Comparison of ENCODE assay signal across 16 cellular contexts in genomic region chr9:3511537-3511936, GRCh38. TPM values are rescaled to one million over a fixed set of nuclear protein-coding genes. Genes with fewer than 3 reads are reported as not detected.
DNase-seq lines count a peak whose midpoint lies in the region; ATAC-seq, FAIRE-seq and TF ChIP-seq lines count a peak whose summit lies in the region.
"Had no signal": no experiment of that assay in that cellular context is flagged by ENCODE, and none has a peak within 500 bp of the region (broad histone marks: within the 10 kb centered on the region; RNA-seq: fewer than 3 reads in every experiment).

No MANE protein-coding gene starts in this region.

- peak overlapping the region; percentile 44 for H3K4me2 ChIP-seq in neural progenitor cell

- no peak overlapping the region for H2AFZ ChIP-seq in neural progenitor cell (replicated peaks)

- no peak overlapping the region for H3K4me3 ChIP-seq in neural progenitor cell

- CTCF ChIA-PET in activated B cell treated with CpG ODN at 0.5 μM for 24 hours (lab: Charles Lee) (no interaction called here), HEK293T (lab: Yijun Ruan, JAX) (no interaction called here)

- no peak for ATAC-seq in activated B cell treated with CpG ODN at 0.5 μM for 24 hours (ENCODE audit: low read depth)
- ATAC-seq: natural killer cell had no signal

- no peak for TF ChIP-seq CTCF in D721Med (IDR thresholded peaks at IDR 0.05; ENCODE audit: insufficient read depth, missing control alignments)
- TF ChIP-seq CTCF in activated B cell treated with CpG ODN at 0.5 μM for 24 hours (IDR thresholded peaks at IDR 0.05), result no peak
- no peak for TF ChIP-seq CTCF in neural progenitor cell (IDR thresholded peaks at IDR 0.05)

- H3K27me3 ChIP-seq in neural progenitor cell, result no peaks in the 10 kb centered on the region
- H3K27me3 ChIP-seq: BE2C had no signal

- TF ChIP-seq POLR2A in H54 (IDR thresholded peaks at IDR 0.05; ENCODE audit: low read depth, low read length), result no peak

- peaks cover 4% of the 10 kb centered on the region for H3K36me3 Mint-ChIP-seq in activated B cell treated with CpG ODN at 0.5 μM for 24 hours (ENCODE audit: low read depth)
- peaks cover 43% of the 10 kb centered on the region for H3K36me3 Mint-ChIP-seq in neural progenitor cell
- H3K36me3 Mint-ChIP-seq: natural killer cell had no signal

- H3K4me1 Mint-ChIP-seq in activated B cell treated with CpG ODN at 0.5 μM for 24 hours (peaks cover 48% of the 10 kb centered on the region), neural progenitor cell (peaks cover 31% of the 10 kb centered on the region)

- DNase-seq in D721Med (ENCODE audit: insufficient read length, low spot score) (no peak), LoVo (ENCODE audit: low spot score) (peak; percentile 51), activated B cell treated with CpG ODN at 0.5 μM for 24 hours (no peak), neural progenitor cell (ENCODE audit: low spot score) (no peak), UCSD-AML1 (lab: John Stamatoyannopoulos, UW; ENCODE audit: unreplicated experiment) (no peak), H54 (ENCODE audit: insufficient read length, low spot score) (no peak), HEK293T (ENCODE audit: extremely low spot score) (no peak)
- no peak for DNase-seq in activated CD4-positive, CD25-positive, alpha-beta regulatory T cell treated with anti-CD3 and anti-CD28 coated beads, Interleukin-2, amount 50 U/mL, for 72 hours
- DNase-seq: amygdala, BE2C, cerebellar nuclear complex, DMS53, foreskin melanocyte, natural killer cell, Right ventricle myocardium superior, T1000 had no signal

- peaks cover 99% of the 10 kb centered on the region for H3K79me2 ChIP-seq in neural progenitor cell (ENCODE audit: low read depth)

- intact Hi-C loops in activated B cell treated with CpG ODN at 0.5 μM for 24 hours (cut with micrococcal nuclease), result loop anchor here (1.0 kb wide), 1 partner anchor 8 kb away; no protein-coding TSS in a partner anchor

- peak overlapping the region; percentile 64 for H3K27ac Mint-ChIP-seq in activated B cell treated with CpG ODN at 0.5 μM for 24 hours
- H3K27ac Mint-ChIP-seq in neural progenitor cell, result no peak overlapping the region

- no peak overlapping the region for H3K4me3 Mint-ChIP-seq in activated B cell treated with CpG ODN at 0.5 μM for 24 hours
- H3K4me3 Mint-ChIP-seq in neural progenitor cell, result no peak overlapping the region
- H3K4me3 Mint-ChIP-seq: natural killer cell had no signal

- H3K9me3 Mint-ChIP-seq in activated B cell treated with CpG ODN at 0.5 μM for 24 hours (no peaks in the 10 kb centered on the region), neural progenitor cell (peaks cover 23% of the 10 kb centered on the region)
- H3K9me3 Mint-ChIP-seq: natural killer cell had no signal

- peak overlapping the region; percentile 1 for H3K27ac ChIP-seq in neural progenitor cell

- no peaks in the 10 kb centered on the region for H3K36me3 ChIP-seq in neural progenitor cell
- H3K36me3 ChIP-seq: BE2C had no signal

- peaks cover 44% of the 10 kb centered on the region for H3K4me1 ChIP-seq in neural progenitor cell

- no peak overlapping the region for H3K9ac ChIP-seq in neural progenitor cell

- peaks cover 5% of the 10 kb centered on the region for H4K20me1 ChIP-seq in neural progenitor cell (ENCODE audit: low read depth)

- H3F3A ChIP-seq in neural progenitor cell (ENCODE audit: low read depth), result peaks cover 31% of the 10 kb centered on the region

- H3K27me3 Mint-ChIP-seq in activated B cell treated with CpG ODN at 0.5 μM for 24 hours (no peaks in the 10 kb centered on the region), neural progenitor cell (ENCODE audit: insufficient read depth, low read depth) (no peaks in the 10 kb centered on the region)

- FAIRE-seq in D721Med (lab: Jason Lieb, UNC), result peak; percentile 53
- FAIRE-seq in H54 (lab: Jason Lieb, UNC), result no peak

- H3K9me3 ChIP-seq in neural progenitor cell (ENCODE audit: low read depth), result no peaks in the 10 kb centered on the region
- H3K9me3 ChIP-seq: BE2C had no signal

- POLR2A ChIA-PET in activated B cell treated with CpG ODN at 0.5 μM for 24 hours (lab: Charles Lee) (interaction anchor here (1.2 kb wide), 1 partner anchor 15 kb away, joined by 4 read pairs; no protein-coding TSS in a partner anchor), HEK293T (lab: Yijun Ruan, JAX) (no interaction called here)

TF ChIP-seq in HEK293T, 16 proteins besides CTCF, POLR2A, EP300 and RAD21:
- TF ChIP-seq ZNF384 (IDR thresholded peaks at IDR 0.05) (no peak), FOXA1 (IDR thresholded peaks at IDR 0.05) (no peak), SP1 (IDR thresholded peaks at IDR 0.05) (no peak), BHLHE40 (IDR thresholded peaks at IDR 0.05; ENCODE audit: borderline replicate concordance) (no peak), SUZ12 (IDR thresholded peaks at IDR 0.05) (no peak), HDGF (IDR thresholded peaks at IDR 0.05; ENCODE audit: borderline replicate concordance) (no peak), ELF4 (IDR thresholded peaks at IDR 0.05) (no peak), LEF1 (IDR thresholded peaks at IDR 0.05; ENCODE audit: borderline replicate concordance) (no peak), CTBP1 (IDR thresholded peaks at IDR 0.05; ENCODE audit: borderline replicate concordance) (no peak), PKNOX1 (IDR thresholded peaks at IDR 0.05) (no peak), NFRKB (IDR thresholded peaks at IDR 0.05) (no peak), TARDBP (IDR thresholded peaks at IDR 0.05) (no peak), L3MBTL2 (conservative IDR thresholded peaks at IDR 0.05) (no peak), ARNT (IDR thresholded peaks at IDR 0.05) (no peak)

RNA-seq across cellular contexts. Expression of gene RFX3, which starts 14.3 kb away (rescaled TPM):
- total RNA-seq in activated B cell treated with CpG ODN at 0.5 μM for 24 hours, result 34.6 and 39.1 TPM in 2 replicates
- 24.8 and 39.6 TPM in 2 replicates for total RNA-seq in neural progenitor cell (ENCODE audit: low replicate concordance)
